Comparison of ENCODE assay signal across 1 cellular context in genomic region chr2:218276986-218277755, GRCh38.
TF ChIP-seq lines count a peak whose summit lies in the region.

No MANE protein-coding gene starts in this region.

TF ChIP-seq in HCT116, 20 proteins besides CTCF, POLR2A, EP300 and RAD21:
- TF ChIP-seq CBX3 (IDR thresholded peaks at IDR 0.05; ENCODE audit: low read depth), result no peak
- no peak for TF ChIP-seq SIN3A (IDR thresholded peaks at IDR 0.05; ENCODE audit: low read depth)
- TF ChIP-seq SRF (IDR thresholded peaks at IDR 0.05; ENCODE audit: low read depth), result no peak
- no peak for TF ChIP-seq ELF1 (IDR thresholded peaks at IDR 0.05; ENCODE audit: borderline replicate concordance, low read depth)
- no peak for TF ChIP-seq REST (IDR thresholded peaks at IDR 0.05; ENCODE audit: low read depth)
- TF ChIP-seq TCF7L2 (IDR thresholded peaks at IDR 0.05; ENCODE audit: borderline replicate concordance, extremely low read depth, insufficient read depth, insufficient read length), result no peak
TF ChIP-seq in HCT116: peak in this region for 0.
